In the genomic region with DNA sequence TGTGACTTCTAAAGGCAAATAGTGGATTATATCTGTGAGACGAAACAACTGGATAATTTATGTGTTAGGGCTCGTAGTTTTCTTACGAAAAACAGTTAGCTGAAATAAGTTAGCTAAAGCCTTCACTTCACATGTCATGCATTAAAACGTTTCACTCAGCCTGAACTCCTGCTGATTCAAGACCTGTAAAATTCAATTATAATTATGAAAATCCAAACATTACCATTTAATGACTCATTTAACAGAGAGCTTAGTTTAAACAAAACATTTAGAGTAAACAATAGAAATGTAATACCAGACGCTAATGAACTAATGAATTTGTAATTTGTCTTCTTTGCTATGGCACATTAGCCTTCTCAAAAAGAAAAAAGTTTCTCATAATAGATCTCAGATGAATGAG, we compare ENCODE assay signal across 20 cellular contexts. TPM values are rescaled to one million over a fixed set of nuclear protein-coding genes. Genes with fewer than 3 reads are reported as not detected.
DNase-seq lines count a peak whose midpoint lies in the region; ATAC-seq and TF ChIP-seq lines count a peak whose summit lies in the region.
"Had no signal": no experiment of that assay in that cellular context is flagged by ENCODE, and none has a peak within 500 bp of the region (broad histone marks: within the 10 kb centered on the region; RNA-seq: fewer than 3 reads in every experiment).

No MANE protein-coding gene starts in this region.

- ATAC-seq in PC-3 = peak; percentile 37; the same call in 1 of the 2 replicates
- ATAC-seq in effector memory CD8-positive, alpha-beta T cell (replicated peaks) = no peak
- ATAC-seq: A549; CD8-positive, alpha-beta T cell had no signal

- intact Hi-C loops in PC-3 (cut with micrococcal nuclease) = no loop called here

- TF ChIP-seq CTCF in 22Rv1 (IDR thresholded peaks at IDR 0.05) (no peak), PC-3 (conservative IDR thresholded peaks at IDR 0.05; ENCODE audit: low read depth, low read length) (no peak), progenitor cell of endocrine pancreas (IDR thresholded peaks at IDR 0.05; ENCODE audit: unreplicated experiment) (no peak)

- no peak overlapping the region for H3K4me3 ChIP-seq in PC-3 (ENCODE audit: low read length)
- H3K4me3 ChIP-seq: A549, BLaER1, GM23248 had no signal

- H3K4me1 ChIP-seq in PC-3 (ENCODE audit: insufficient read depth, low read length) = no peaks in the 10 kb centered on the region
- H3K4me1 ChIP-seq: A549, BLaER1 had no signal

- peaks cover 15 to 18% of the 10 kb centered on the region in 2 donors for H3K27me3 Mint-ChIP-seq in effector memory CD8-positive, alpha-beta T cell
- peaks cover 47% of the 10 kb centered on the region for H3K27me3 Mint-ChIP-seq in progenitor cell of endocrine pancreas

- H3K79me2 ChIP-seq in PC-3 (ENCODE audit: low read length) = no peaks in the 10 kb centered on the region

- H3K27ac ChIP-seq in 22Rv1 = 0 out of 2 replicates have a peak overlapping the region, but pooled peaks have one; percentile 8
- H3K27ac ChIP-seq in PC-3 (ENCODE audit: low read length) = no peak overlapping the region
- H3K27ac ChIP-seq in substantia nigra (ENCODE audit: low read depth, low read length, poor library complexity, severe bottlenecking) = no peak overlapping the region
- H3K27ac ChIP-seq: A549, BLaER1, C4-2B, GM23248 had no signal

- H3K4me3 Mint-ChIP-seq in effector memory CD8-positive, alpha-beta T cell = no peak overlapping the region
- H3K4me3 Mint-ChIP-seq in progenitor cell of endocrine pancreas (ENCODE audit: low read depth) = no peak overlapping the region
- H3K4me3 Mint-ChIP-seq: CD4-positive, CD25-positive, alpha-beta regulatory T cell; CD8-positive, alpha-beta T cell; HFFc6 had no signal

- H2AFZ ChIP-seq in PC-3 (ENCODE audit: low read length) = no peak overlapping the region
- H2AFZ ChIP-seq: GM23248 had no signal

- H3K9ac ChIP-seq in PC-3 (ENCODE audit: low read length) = no peak overlapping the region
- H3K9ac ChIP-seq: BLaER1, GM23248 had no signal

- CTCF ChIA-PET in HEK293T (lab: Yijun Ruan, JAX) (interaction anchor here (0.6 to 0.7 kb wide), 2 partner anchors 30 to 598 kb away, joined by 3 to 5 read pairs; no protein-coding TSS in a partner anchor), PC-3 (lab: Charles Lee) (interaction anchor here (0.6 kb wide), 1 partner anchor 28 kb away, joined by 3 read pairs; no protein-coding TSS in a partner anchor)

- H3F3A ChIP-seq in PC-3 (ENCODE audit: low read length, unreplicated experiment) = no peaks in the 10 kb centered on the region

- no peaks in the 10 kb centered on the region for H4K20me1 ChIP-seq in PC-3 (ENCODE audit: low read length)
- H4K20me1 ChIP-seq: BLaER1 had no signal

- no peak for DNase-seq in HEK293T (ENCODE audit: extremely low spot score)
- no peak for DNase-seq in PC-3
- DNase-seq in effector memory CD8-positive, alpha-beta T cell = no peak
- no peak for DNase-seq in substantia nigra (lab: John Stamatoyannopoulos, UW)
- no peak for DNase-seq in progenitor cell of endocrine pancreas (ENCODE audit: low spot score, unreplicated experiment)
- DNase-seq: 8988T; ACHN; Caco-2; CD4-positive, CD25-positive, alpha-beta regulatory T cell; CD8-positive, alpha-beta T cell; DMS153; DND-41; GM23248; H7; HCEC 1CT; HFFc6 had no signal

- no TSS peak for BruUV-seq in PC-3 (replicated peaks; lab: Mats Ljungman, UMichigan)

- H3K9me3 ChIP-seq in PC-3 (ENCODE audit: low read length) = no peaks in the 10 kb centered on the region
- H3K9me3 ChIP-seq: A549, BLaER1, Caco-2 had no signal

- H3K36me3 ChIP-seq in PC-3 (ENCODE audit: low read depth, low read length) = no peaks in the 10 kb centered on the region
- H3K36me3 ChIP-seq: BLaER1 had no signal

- no peaks in the 10 kb centered on the region for H3K9me2 ChIP-seq in PC-3 (replicated peaks; ENCODE audit: low read length)

- H3K9me3 Mint-ChIP-seq in effector memory CD8-positive, alpha-beta T cell = no peaks in the 10 kb centered on the region
- no peaks in the 10 kb centered on the region for H3K9me3 Mint-ChIP-seq in progenitor cell of endocrine pancreas (ENCODE audit: low read depth)
- H3K9me3 Mint-ChIP-seq: CD4-positive, CD25-positive, alpha-beta regulatory T cell; CD8-positive, alpha-beta T cell; HFFc6 had no signal

- H3K36me3 Mint-ChIP-seq in effector memory CD8-positive, alpha-beta T cell (ENCODE audit: insufficient read depth) = no peaks in the 10 kb centered on the region
- no peaks in the 10 kb centered on the region for H3K36me3 Mint-ChIP-seq in progenitor cell of endocrine pancreas (ENCODE audit: insufficient read depth)
- H3K36me3 Mint-ChIP-seq: CD4-positive, CD25-positive, alpha-beta regulatory T cell; CD8-positive, alpha-beta T cell had no signal

- H3K27me3 ChIP-seq in PC-3 (ENCODE audit: low read length) = no peaks in the 10 kb centered on the region
- H3K27me3 ChIP-seq: BLaER1 had no signal

- H3K4me2 ChIP-seq in PC-3 (ENCODE audit: low read length) = no peak overlapping the region
- H3K4me2 ChIP-seq: A549, BLaER1 had no signal

- POLR2A ChIA-PET in HEK293T (lab: Yijun Ruan, JAX) = no interaction called here
- POLR2A ChIA-PET in PC-3 (lab: Charles Lee; ENCODE audit: unreplicated experiment) = no interaction called here

- no peaks in the 10 kb centered on the region for H3K4me1 Mint-ChIP-seq in effector memory CD8-positive, alpha-beta T cell (ENCODE audit: low read depth in 2 of 2)
- H3K4me1 Mint-ChIP-seq in progenitor cell of endocrine pancreas (ENCODE audit: low read depth) = peaks cover 2% of the 10 kb centered on the region
- H3K4me1 Mint-ChIP-seq: CD4-positive, CD25-positive, alpha-beta regulatory T cell had no signal

- no peak overlapping the region for H3K27ac Mint-ChIP-seq in effector memory CD8-positive, alpha-beta T cell
- H3K27ac Mint-ChIP-seq in progenitor cell of endocrine pancreas = no peak overlapping the region
- H3K27ac Mint-ChIP-seq: CD4-positive, CD25-positive, alpha-beta regulatory T cell; CD8-positive, alpha-beta T cell; HFFc6 had no signal

TF ChIP-seq in HEK293T, 16 proteins besides CTCF, POLR2A, EP300 and RAD21:
- TF ChIP-seq L3MBTL2 (conservative IDR thresholded peaks at IDR 0.05) = no peak
- TF ChIP-seq, protein P1, sequence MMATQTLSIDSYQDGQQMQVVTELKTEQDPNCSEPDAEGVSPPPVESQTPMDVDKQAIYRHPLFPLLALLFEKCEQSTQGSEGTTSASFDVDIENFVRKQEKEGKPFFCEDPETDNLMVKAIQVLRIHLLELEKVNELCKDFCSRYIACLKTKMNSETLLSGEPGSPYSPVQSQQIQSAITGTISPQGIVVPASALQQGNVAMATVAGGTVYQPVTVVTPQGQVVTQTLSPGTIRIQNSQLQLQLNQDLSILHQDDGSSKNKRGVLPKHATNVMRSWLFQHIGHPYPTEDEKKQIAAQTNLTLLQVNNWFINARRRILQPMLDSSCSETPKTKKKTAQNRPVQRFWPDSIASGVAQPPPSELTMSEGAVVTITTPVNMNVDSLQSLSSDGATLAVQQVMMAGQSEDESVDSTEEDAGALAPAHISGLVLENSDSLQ (IDR thresholded peaks at IDR 0.05) = peak; percentile 70

RNA-seq across cellular contexts. Expression of gene TAL2, which starts 1.7 kb away (rescaled TPM):
- not detected in 2 replicates for total RNA-seq in PC-3 (2014; rRNA removed)
- 0.82 and 2.2 TPM in 2 replicates for total RNA-seq in progenitor cell of endocrine pancreas
- total RNA-seq: CD4-positive, CD25-positive, alpha-beta regulatory T cell; CD8-positive, alpha-beta T cell; GM23248; H7; HFFc6 had no signal

RNA-seq across cellular contexts. Expression of gene TMEM38B, which starts 30.4 kb away (rescaled TPM):
- total RNA-seq in PC-3 (2014; rRNA removed) (13.3 and 16.0 TPM in 2 replicates), progenitor cell of endocrine pancreas (18.8 and 19.3 TPM in 2 replicates)
